In genomic region chr20:19583532-19584175, GRCh38 we compare ENCODE assay signal across 8 cellular contexts.
DNase-seq lines count a peak whose midpoint lies in the region; ATAC-seq and TF ChIP-seq lines count a peak whose summit lies in the region.

No MANE protein-coding gene starts in this region.

- no peak overlapping the region for H3K4me3 ChIP-seq in LNCaP clone FGC (ENCODE audit: low read depth, low read length)
- H3K4me3 ChIP-seq in lower leg skin (ENCODE audit: low read depth, poor library complexity, severe bottlenecking), result no peak overlapping the region

- no peaks in the 10 kb centered on the region for H3K36me3 Mint-ChIP-seq in activated naive CD4-positive, alpha-beta T cell treated with anti-CD3 and anti-CD28 coated beads for 36 hours (ENCODE audit: low read depth)

- H3K4me3 Mint-ChIP-seq in activated naive CD4-positive, alpha-beta T cell treated with anti-CD3 and anti-CD28 coated beads for 36 hours, result no peak overlapping the region

- intact Hi-C loops in activated naive CD4-positive, alpha-beta T cell treated with anti-CD3 and anti-CD28 coated beads for 36 hours (cut with micrococcal nuclease), result loop anchor here (1.0 to 10.0 kb wide), 3 partner anchors 377 to 1169 kb away; no protein-coding TSS in a partner anchor
- intact Hi-C loops in lower leg skin (cut with DNase I; ENCODE audit: low total_unique reads), result loop anchor here (10.0 kb wide), 1 partner anchor 379 kb away; no protein-coding TSS in a partner anchor

- no peak overlapping the region for H3K27ac Mint-ChIP-seq in activated naive CD4-positive, alpha-beta T cell treated with anti-CD3 and anti-CD28 coated beads for 36 hours

- in situ Hi-C loops in SK-MEL-5 (cut with HindIII; ENCODE audit: low pct_unique_long_range_greater_than_20kb, low sequenced_read_pairs), result no loop called here

- no peak for ATAC-seq in HG03039 (IDR thresholded peaks at IDR 0.05; ENCODE audit: unreplicated experiment)

- H3K4me1 Mint-ChIP-seq in activated naive CD4-positive, alpha-beta T cell treated with anti-CD3 and anti-CD28 coated beads for 36 hours (ENCODE audit: low read depth), result no peaks in the 10 kb centered on the region

- CTCF ChIA-PET in activated naive CD4-positive, alpha-beta T cell treated with anti-CD3 and anti-CD28 coated beads for 36 hours (lab: Charles Lee), result interaction anchor here (0.6 to 1.5 kb wide), 9 partner anchors 9 to 1169 kb away, joined by 3 to 6 read pairs (median 3); no protein-coding TSS in a partner anchor

- DNase-seq in activated naive CD4-positive, alpha-beta T cell treated with anti-CD3 and anti-CD28 coated beads for 36 hours, result peak; percentile 66
- DNase-seq in activated naive CD4-positive, alpha-beta T cell treated with anti-CD3 and anti-CD28 coated beads, Interleukin-2, amount 50 U/mL, for 16 hours, result no peak
- DNase-seq in LNCaP clone FGC (ENCODE audit: low read depth) (peak; percentile 52), SK-MEL-5 (ENCODE audit: low read depth, low spot score) (peak; percentile 82), dermis microvascular lymphatic vessel endothelial cell (ENCODE audit: low read depth in 2 of 2) (peak; percentile 12 to 45), lower leg skin (ENCODE audit: low spot score in 2 of 2) (peak; percentile 55 to 94)
- peak; percentile 22 for DNase-seq in stimulated activated CD8-positive, alpha-beta memory T cell treated with anti-CD3 and anti-CD28 coated beads, Interleukin-4, amount 100 ng/mL, for 24 hours (ENCODE audit: low read depth)

- TF ChIP-seq POLR2A in lower leg skin (IDR thresholded peaks at IDR 0.05), result no peak

- 72 to 79% methylated on average over 12 of the region's 12 CpGs for WGBS in lower leg skin, 2 donors

- H3K27me3 Mint-ChIP-seq in activated naive CD4-positive, alpha-beta T cell treated with anti-CD3 and anti-CD28 coated beads for 36 hours (ENCODE audit: low read depth), result no peaks in the 10 kb centered on the region

- H3K9me3 Mint-ChIP-seq in activated naive CD4-positive, alpha-beta T cell treated with anti-CD3 and anti-CD28 coated beads for 36 hours, result no peaks in the 10 kb centered on the region

- TF ChIP-seq CTCF in LNCaP clone FGC (IDR thresholded peaks at IDR 0.05; ENCODE audit: control insufficient read depth, extremely low read depth, insufficient read depth), result peak; percentile 98
- TF ChIP-seq CTCF in lower leg skin (IDR thresholded peaks at IDR 0.05), result no peak
